Comparison of ENCODE assay signal across 15 cellular contexts in genomic region chr1:224735159-224735558, GRCh38.
DNase-seq lines count a peak whose midpoint lies in the region; ATAC-seq lines count a peak whose summit lies in the region.
"Had no signal": no experiment of that assay in that cellular context is flagged by ENCODE, and none has a peak within 500 bp of the region (broad histone marks: within the 10 kb centered on the region; RNA-seq: fewer than 3 reads in every experiment).

No MANE protein-coding gene starts in this region.

- peaks cover 11% of the 10 kb centered on the region for H3K4me1 Mint-ChIP-seq in activated CD4-positive, alpha-beta T cell treated with anti-CD3 and anti-CD28 coated beads for 36 hours
- H3K4me1 Mint-ChIP-seq in stimulated activated naive CD8-positive, alpha-beta T cell treated with anti-CD3 and anti-CD28 coated beads, Interleukin-15, amount 100 ng/mL, for 72 hours, result peaks cover 72% of the 10 kb centered on the region

- POLR2A ChIA-PET in activated CD4-positive, alpha-beta T cell treated with anti-CD3 and anti-CD28 coated beads for 36 hours (lab: Charles Lee), result no interaction called here

- DNase-seq in activated CD4-positive, alpha-beta T cell treated with anti-CD3 and anti-CD28 coated beads for 36 hours, result no peak
- no peak for DNase-seq in activated CD4-positive, alpha-beta T cell treated with anti-CD3 and anti-CD28 coated beads for 1 hour
- DNase-seq in stimulated activated naive CD8-positive, alpha-beta T cell treated with anti-CD3 and anti-CD28 coated beads, Interleukin-15, amount 100 ng/mL, for 72 hours, result peak in 1 of 2 donors; percentile 29
- no peak for DNase-seq in stimulated activated naive CD8-positive, alpha-beta T cell treated with anti-CD3 and anti-CD28 coated beads, Interleukin-15, Interleukin-2, amounts not matched to agents 100 U/mL and 50 U/mL, for 24 hours
- DNase-seq in RPMI8226 (peak; percentile 21), inferior parietal cortex (ENCODE audit: extremely low spot score) (no peak), NOMO-1 (lab: John Stamatoyannopoulos, UW; ENCODE audit: unreplicated experiment in 2 of 2) (no peak)
- DNase-seq: DMS 273 treated with DMSO at 0.1 percent for 48 hours; MV-4-11; NCI-H1417; NCI-H187 treated with DMSO at 0.1 percent for 48 hours; NCI-H69; NK-92 treated with Interleukin-12 subunit alpha and Interleukin-12 subunit beta, amount 100 ng/mL, for 24 hours had no signal

- intact Hi-C loops in activated CD4-positive, alpha-beta T cell treated with anti-CD3 and anti-CD28 coated beads for 36 hours (cut with DNase I, micrococcal nuclease), result no loop called here

- CTCF ChIA-PET in activated CD4-positive, alpha-beta T cell treated with anti-CD3 and anti-CD28 coated beads for 36 hours (lab: Charles Lee), result interaction anchor here (1.0 to 1.2 kb wide), 2 partner anchors 25 to 187 kb away, joined by 3 read pairs; no protein-coding TSS in a partner anchor

- no peak overlapping the region for H3K4me3 Mint-ChIP-seq in activated CD4-positive, alpha-beta T cell treated with anti-CD3 and anti-CD28 coated beads for 36 hours
- H3K4me3 Mint-ChIP-seq in stimulated activated naive CD8-positive, alpha-beta T cell treated with anti-CD3 and anti-CD28 coated beads, Interleukin-15, amount 100 ng/mL, for 72 hours, result peak overlapping the region; percentile 2 to 38
- H3K4me3 Mint-ChIP-seq: CD14-positive monocyte had no signal

- H3K27me3 Mint-ChIP-seq in activated CD4-positive, alpha-beta T cell treated with anti-CD3 and anti-CD28 coated beads for 36 hours, result no peaks in the 10 kb centered on the region
- peaks cover 14% of the 10 kb centered on the region for H3K27me3 Mint-ChIP-seq in stimulated activated naive CD8-positive, alpha-beta T cell treated with anti-CD3 and anti-CD28 coated beads, Interleukin-15, amount 100 ng/mL, for 72 hours

- no peak overlapping the region for H3K27ac Mint-ChIP-seq in activated CD4-positive, alpha-beta T cell treated with anti-CD3 and anti-CD28 coated beads for 36 hours
- peak overlapping the region in 1 of 2 donors; percentile 53 for H3K27ac Mint-ChIP-seq in stimulated activated naive CD8-positive, alpha-beta T cell treated with anti-CD3 and anti-CD28 coated beads, Interleukin-15, amount 100 ng/mL, for 72 hours

- no peaks in the 10 kb centered on the region for H3K36me3 Mint-ChIP-seq in activated CD4-positive, alpha-beta T cell treated with anti-CD3 and anti-CD28 coated beads for 36 hours (ENCODE audit: low read depth)
- H3K36me3 Mint-ChIP-seq: CD14-positive monocyte had no signal

- H3K9me3 Mint-ChIP-seq in activated CD4-positive, alpha-beta T cell treated with anti-CD3 and anti-CD28 coated beads for 36 hours (ENCODE audit: low read depth), result no peaks in the 10 kb centered on the region
- no peaks in the 10 kb centered on the region for H3K9me3 Mint-ChIP-seq in stimulated activated naive CD8-positive, alpha-beta T cell treated with anti-CD3 and anti-CD28 coated beads, Interleukin-15, amount 100 ng/mL, for 72 hours

- peak; percentile 48 for ATAC-seq in activated CD4-positive, alpha-beta T cell treated with anti-CD3 and anti-CD28 coated beads for 36 hours
- peak; percentile 60 for ATAC-seq in stimulated activated naive CD8-positive, alpha-beta T cell treated with anti-CD3 and anti-CD28 coated beads, Interleukin-15, amount 100 ng/mL, for 72 hours
- ATAC-seq in stimulated activated naive CD8-positive, alpha-beta T cell treated with anti-CD3 and anti-CD28 coated beads, Interleukin-15, Interleukin-2, amounts not matched to agents 100 U/mL and 50 U/mL, for 24 hours, result no peak
- no peak for ATAC-seq in HG03432 (IDR thresholded peaks at IDR 0.05; ENCODE audit: unreplicated experiment)

Comparison
In these comparisons a context has a peak if more than half of its experiments do, and no peak if none do; other contexts are left out.
1. ATAC-seq: peak in activated CD4-positive, alpha-beta T cell treated with anti-CD3 and anti-CD28 coated beads for 36 hours (single experiment) and stimulated activated naive CD8-positive, alpha-beta T cell treated with anti-CD3 and anti-CD28 coated beads, Interleukin-15, amount 100 ng/mL, for 72 hours (single experiment); none in stimulated activated naive CD8-positive, alpha-beta T cell treated with anti-CD3 and anti-CD28 coated beads, Interleukin-15, Interleukin-2, amounts not matched to agents 100 U/mL and 50 U/mL, for 24 hours (single experiment) and HG03432 (single experiment).